ENCODE assay signal across 10 cellular contexts in the genomic region with DNA sequence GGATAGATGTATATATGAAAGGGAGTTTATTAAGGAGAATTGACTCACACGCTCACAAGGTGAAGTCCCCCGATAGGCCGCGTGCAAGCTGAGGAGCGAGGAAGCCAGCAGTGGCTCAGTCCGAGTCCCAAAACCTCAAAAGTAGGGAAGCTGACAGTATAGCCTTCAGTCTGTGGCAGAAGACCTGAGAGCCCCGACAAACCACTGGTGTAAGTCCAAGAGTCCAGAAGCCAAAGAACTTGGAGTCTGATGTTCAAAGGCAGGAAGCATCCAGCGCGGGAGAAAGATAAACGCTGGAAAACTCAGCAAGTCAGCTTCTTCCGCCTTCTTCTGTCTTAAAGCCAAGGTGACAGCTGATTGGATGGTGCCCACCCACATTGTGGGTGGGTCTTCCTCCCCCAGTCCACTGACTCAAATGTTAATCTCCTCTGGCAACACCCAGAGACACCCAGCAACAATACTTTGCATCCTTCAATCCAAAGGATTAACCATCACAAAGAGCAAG.
DNase-seq lines count a peak whose midpoint lies in the region; ATAC-seq, FAIRE-seq and TF ChIP-seq lines count a peak whose summit lies in the region.
"Had no signal": no experiment of that assay in that cellular context is flagged by ENCODE, and none has a peak within 500 bp of the region (broad histone marks: within the 10 kb centered on the region; RNA-seq: fewer than 3 reads in every experiment).

No MANE protein-coding gene starts in this region.

- H3K4me3 ChIP-seq in skeletal muscle cell (ENCODE audit: low read depth, low read length): peak overlapping the region; percentile 27
- H3K4me3 ChIP-seq in kidney (ENCODE audit: low read length in 2 of 2): no peak overlapping the region

- TF ChIP-seq CTCF in kidney (IDR thresholded peaks at IDR 0.05; ENCODE audit: borderline replicate concordance, extremely low read depth, insufficient read depth): no peak

- no peak for FAIRE-seq in kidney (lab: Jason Lieb, UNC)
- FAIRE-seq: frontal cortex had no signal

- no peaks in the 10 kb centered on the region for H3K4me1 ChIP-seq in kidney (ENCODE audit: control insufficient read depth in 1 of 2, insufficient read depth in 1 of 2, low read depth in 1 of 2, low read length in 2 of 2)

- ATAC-seq in GM21528 (IDR thresholded peaks at IDR 0.05; ENCODE audit: low FRiP score, unreplicated experiment): peak; percentile 68

- intact Hi-C loops in kidney (cut with DNase I): no loop called here

- H3K9ac ChIP-seq in kidney (ENCODE audit: low read length in 2 of 2): no peak overlapping the region

- in situ Hi-C loops in SK-MEL-5 (cut with HindIII; ENCODE audit: low pct_unique_long_range_greater_than_20kb, low sequenced_read_pairs): no loop called here

- no peaks in the 10 kb centered on the region for H3K9me3 ChIP-seq in kidney (ENCODE audit: control insufficient read depth in 1 of 2, low read length in 2 of 2)

- H3K36me3 ChIP-seq in kidney (ENCODE audit: control insufficient read depth in 1 of 2, insufficient read depth in 2 of 2, low read length in 2 of 2): no peaks in the 10 kb centered on the region

- H3K27ac ChIP-seq in kidney (ENCODE audit: low read depth in 2 of 2, low read length in 2 of 2): no peak overlapping the region

- DNase-seq in SK-MEL-5 (ENCODE audit: low read depth, low spot score) (peak; percentile 71), fibroblast of peridontal ligament (ENCODE audit: extremely low read depth) (peak; percentile 53), skeletal muscle cell (ENCODE audit: low read depth) (no peak), NCI-H146 treated with DMSO at 0.1 percent for 48 hours (lab: John Stamatoyannopoulos, UW; ENCODE audit: unreplicated experiment) (no peak), NCI-H524 treated with DMSO at 0.1 percent for 48 hours (lab: John Stamatoyannopoulos, UW) (no peak), kidney (no peak)
- DNase-seq: activated naive CD4-positive, alpha-beta T cell treated with anti-CD3 and anti-CD28 coated beads, Interleukin-2, amount 10 ng/mL, durations not matched to agents 7 days and 5 days; GOT3 had no signal

Comparison
In these comparisons a context has a peak if more than half of its experiments do, and no peak if none do; other contexts are left out.
1. DNase-seq: peak in SK-MEL-5 (single experiment) and fibroblast of peridontal ligament (single experiment); none in skeletal muscle cell (single experiment), NCI-H146 treated with DMSO at 0.1 percent for 48 hours (single experiment), NCI-H524 treated with DMSO at 0.1 percent for 48 hours (single experiment) and kidney (single experiment).